Comparison of ENCODE assay signal across 16 cellular contexts in the genomic region with DNA sequence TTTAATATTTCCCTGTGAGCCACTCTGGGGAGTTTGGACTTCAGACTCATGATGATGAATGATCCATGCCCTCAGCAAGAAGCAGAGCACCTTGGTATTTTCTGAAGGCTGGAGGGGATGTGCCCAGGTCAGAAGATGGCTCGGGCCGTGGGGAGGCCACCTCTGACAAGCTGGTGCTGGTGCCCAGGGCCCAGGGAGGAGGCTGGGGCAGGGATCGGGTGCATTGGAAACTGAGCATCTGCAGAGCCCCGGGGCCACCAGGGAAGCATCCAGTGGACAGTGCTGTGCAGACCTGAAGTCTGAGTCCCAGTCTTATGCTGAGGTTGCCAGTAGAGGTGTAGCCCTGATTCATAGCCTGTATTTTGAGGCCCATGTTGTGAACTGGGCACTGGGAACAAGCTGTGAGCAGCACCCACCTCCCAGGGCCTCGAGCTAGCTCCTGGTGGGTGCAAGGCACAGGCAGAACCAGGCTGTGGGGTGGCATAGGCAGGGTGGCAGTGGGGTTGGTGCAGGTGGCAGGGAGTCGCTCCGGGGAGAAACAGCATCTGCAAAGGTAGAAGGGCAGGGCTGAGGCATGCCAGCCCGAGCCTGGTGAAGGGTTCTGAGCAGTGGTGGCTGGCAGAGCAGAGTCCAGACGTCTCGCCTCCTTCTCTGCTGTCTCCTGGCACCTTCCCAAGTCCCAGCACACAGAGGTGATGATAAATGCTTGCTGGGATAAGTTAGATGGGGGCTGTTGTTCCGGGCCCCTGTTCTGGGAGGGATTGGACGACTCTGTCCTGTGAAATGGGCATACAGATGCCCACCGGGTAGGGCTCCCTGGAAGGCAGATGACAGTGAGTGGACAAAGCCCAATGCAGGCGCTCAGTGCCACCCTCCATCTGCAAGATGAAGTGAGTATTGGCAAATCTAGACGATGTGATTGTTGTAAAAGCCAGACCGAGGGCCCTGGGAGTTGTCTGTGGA. TPM values are rescaled to one million over a fixed set of nuclear protein-coding genes. Genes with fewer than 3 reads are reported as not detected.
"Had no signal": no experiment of that assay in that cellular context is flagged by ENCODE, and none has a peak within 500 bp of the region (broad histone marks: within the 10 kb centered on the region; RNA-seq: fewer than 3 reads in every experiment).

No MANE protein-coding gene starts in this region.

- H2AFZ ChIP-seq: hepatocyte had no signal

- H3K9me3 ChIP-seq: lower lobe of right lung, suprapubic skin, upper lobe of left lung had no signal

- H3K79me2 ChIP-seq: hepatocyte had no signal

- H3K4me1 ChIP-seq: lower lobe of right lung, suprapubic skin, upper lobe of left lung had no signal

- H3K27me3 ChIP-seq: upper lobe of left lung had no signal

- H3K4me3 ChIP-seq: hepatocyte, lower lobe of right lung, suprapubic skin, upper lobe of left lung had no signal

- H3K36me3 Mint-ChIP-seq: activated naive CD4-positive, alpha-beta T cell treated with anti-CD3 and anti-CD28 coated beads, Interleukin-2, amount 50 U/mL, for 24 hours; naive B cell had no signal

- H3K27ac ChIP-seq: epithelial cell of prostate, hepatocyte, lower lobe of right lung, suprapubic skin, upper lobe of left lung had no signal

- H3K9me3 Mint-ChIP-seq: activated naive CD4-positive, alpha-beta T cell treated with anti-CD3 and anti-CD28 coated beads, Interleukin-2, amount 50 U/mL, for 24 hours; central memory CD8-positive, alpha-beta T cell; effector memory CD8-positive, alpha-beta T cell had no signal

- H3K4me1 Mint-ChIP-seq: activated naive CD4-positive, alpha-beta T cell treated with anti-CD3 and anti-CD28 coated beads, Interleukin-2, amount 50 U/mL, for 24 hours; central memory CD8-positive, alpha-beta T cell; naive B cell had no signal

- H3K36me3 ChIP-seq: lower lobe of right lung, suprapubic skin, upper lobe of left lung had no signal

- H3K4me2 ChIP-seq: hepatocyte had no signal

- H3K4me3 Mint-ChIP-seq: activated naive CD4-positive, alpha-beta T cell treated with anti-CD3 and anti-CD28 coated beads, Interleukin-2, amount 50 U/mL, for 24 hours; central memory CD8-positive, alpha-beta T cell; effector memory CD8-positive, alpha-beta T cell; naive B cell had no signal

- ATAC-seq: effector memory CD8-positive, alpha-beta T cell; lower lobe of right lung; stimulated activated naive CD8-positive, alpha-beta T cell treated with anti-CD3 and anti-CD28 coated beads, Interleukin-15, Interleukin-2, amounts not matched to agents 100 U/mL and 50 U/mL, for 24 hours had no signal

- H3K27ac Mint-ChIP-seq: activated naive CD4-positive, alpha-beta T cell treated with anti-CD3 and anti-CD28 coated beads, Interleukin-2, amount 50 U/mL, for 24 hours; effector memory CD8-positive, alpha-beta T cell; naive B cell had no signal

- DNase-seq: activated CD4-positive, alpha-beta T cell treated with anti-CD3 and anti-CD28 coated beads, Interleukin-2, amount 50 U/mL, for 1 hour; activated T-cell treated with anti-CD3 and anti-CD28 coated beads, Interleukin-2, amount 50 U/mL, for 1 hour; effector memory CD8-positive, alpha-beta T cell; lower lobe of right lung; naive B cell; occipital lobe; stimulated activated CD4-positive, alpha-beta T cell treated with anti-CD3 and anti-CD28 coated beads, Interleukin-2, amount 100 ng/mL, for 48 hours; stimulated activated naive CD8-positive, alpha-beta T cell treated with anti-CD3 and anti-CD28 coated beads, Interleukin-15, Interleukin-2, amounts not matched to agents 100 U/mL and 50 U/mL, for 24 hours; upper lobe of left lung had no signal

RNA-seq across cellular contexts. Expression of a gene that starts 10.6 kb away (rescaled TPM):
- total RNA-seq: hepatocyte; lower lobe of right lung; occipital lobe; pulmonary artery endothelial cell; suprapubic skin; T-helper 2 cell treated with Interferon-gamma antibody and Interleukin-4, amounts not matched to agents 100 ng/mL and 5 ng/mL, for 36 hours; upper lobe of left lung had no signal
- polyA plus RNA-seq: hepatocyte had no signal

RNA-seq across cellular contexts. Expression of a gene that starts 36.9 kb away (rescaled TPM):
- total RNA-seq: T-helper 2 cell treated with Interferon-gamma antibody and Interleukin-4, amounts not matched to agents 100 ng/mL and 5 ng/mL, for 36 hours had no signal
